ENCODE assay signal across 30 cellular contexts in genomic region chr3:132348531-132348930, GRCh38. TPM values are rescaled to one million over a fixed set of nuclear protein-coding genes. Genes with fewer than 3 reads are reported as not detected.
DNase-seq lines count a peak whose midpoint lies in the region; ATAC-seq, FAIRE-seq and TF ChIP-seq lines count a peak whose summit lies in the region.
"Had no signal": no experiment of that assay in that cellular context is flagged by ENCODE, and none has a peak within 500 bp of the region (broad histone marks: within the 10 kb centered on the region; RNA-seq: fewer than 3 reads in every experiment).

No MANE protein-coding gene starts in this region.

- no peaks in the 10 kb centered on the region for H3K36me3 Mint-ChIP-seq in activated CD4-positive, alpha-beta memory T cell treated with anti-CD3 and anti-CD28 coated beads, Interleukin-2, amount 10 ng/mL, durations not matched to agents 7 days and 5 days (ENCODE audit: low read depth)
- H3K36me3 Mint-ChIP-seq: CD4-positive, alpha-beta memory T cell; CD4-positive, CD25-positive, alpha-beta regulatory T cell; CD8-positive, alpha-beta memory T cell had no signal

- TF ChIP-seq RAD21 in H1 (IDR thresholded peaks at IDR 0.05 in 1 of 2, conservative IDR thresholded peaks at IDR 0.05 in 1 of 2; ENCODE audit: low read depth in 2 of 2, low read length in 2 of 2) = no peak

- no peak overlapping the region for H2BK5ac ChIP-seq in H1 (ENCODE audit: low read depth, low read length)

- H2BK15ac ChIP-seq in H1 (ENCODE audit: low read length) = no peak overlapping the region

- H3K27ac ChIP-seq in VCaP = peak overlapping the region; percentile 100
- H3K27ac ChIP-seq in H1 (ENCODE audit: low read depth, low read length) = no peak overlapping the region
- H3K27ac ChIP-seq in foreskin keratinocyte = no peak overlapping the region
- peak overlapping the region; percentile 39 to 74 for H3K27ac ChIP-seq in prostate gland
- H3K27ac ChIP-seq: BLaER1 had no signal

- H3K4me3 ChIP-seq in H1 (ENCODE audit: extremely low read depth in 1 of 4, insufficient read depth in 2 of 4, low read depth in 3 of 4, low read length in 4 of 4) (no peak overlapping the region), prostate gland (no peak overlapping the region)
- H3K4me3 ChIP-seq: BLaER1, GM12878 had no signal

- no peak overlapping the region for H4K8ac ChIP-seq in H1 (ENCODE audit: extremely low read depth, insufficient read depth, low read length)

- no peaks in the 10 kb centered on the region for H3K36me3 ChIP-seq in H1 (ENCODE audit: control insufficient read depth in 2 of 4, insufficient read depth in 4 of 4, low read length in 3 of 4)
- peaks cover 0 to 12% of the 10 kb centered on the region in 2 donors for H3K36me3 ChIP-seq in prostate gland
- H3K36me3 ChIP-seq: BE2C, BLaER1 had no signal

- H3K4me3 Mint-ChIP-seq in activated CD4-positive, alpha-beta memory T cell treated with anti-CD3 and anti-CD28 coated beads, Interleukin-2, amount 10 ng/mL, durations not matched to agents 7 days and 5 days = no peak overlapping the region
- H3K4me3 Mint-ChIP-seq: CD14-positive monocyte; CD4-positive, alpha-beta memory T cell; CD4-positive, CD25-positive, alpha-beta regulatory T cell; CD8-positive, alpha-beta memory T cell had no signal

- no peak overlapping the region for H3K27ac Mint-ChIP-seq in activated CD4-positive, alpha-beta memory T cell treated with anti-CD3 and anti-CD28 coated beads, Interleukin-2, amount 10 ng/mL, durations not matched to agents 7 days and 5 days
- H3K27ac Mint-ChIP-seq: CD14-positive monocyte; CD4-positive, alpha-beta memory T cell; CD4-positive, CD25-positive, alpha-beta regulatory T cell; CD8-positive, alpha-beta memory T cell had no signal

- POLR2A ChIA-PET in H1 (lab: Charles Lee; ENCODE audit: partially characterized antibody) = interaction anchor here (6.4 kb wide), 1 partner anchor 48 kb away, joined by 32 read pairs; no protein-coding TSS in a partner anchor
- POLR2A ChIA-PET in activated CD4-positive, alpha-beta memory T cell treated with anti-CD3 and anti-CD28 coated beads, Interleukin-2, amount 10 ng/mL, durations not matched to agents 7 days and 5 days (lab: Charles Lee) = no interaction called here

- H3K79me1 ChIP-seq in H1 (ENCODE audit: low read depth, low read length) = no peaks in the 10 kb centered on the region

- H3K23me2 ChIP-seq in H1 (ENCODE audit: low read depth, low read length) = no peaks in the 10 kb centered on the region

- no peak overlapping the region for H3K9ac ChIP-seq in H1 (replicated peaks in 1 of 4; ENCODE audit: extremely low read depth in 1 of 4, low read depth in 3 of 4, low read length in 3 of 4)
- H3K9ac ChIP-seq: BLaER1 had no signal

- no peak overlapping the region for H3K18ac ChIP-seq in H1 (ENCODE audit: extremely low read depth, low read length)

- 0 out of 2 replicates have a peak overlapping the region, but pooled peaks have one; percentile 22 for H2BK12ac ChIP-seq in H1 (ENCODE audit: low read depth, low read length)

- DNase-seq in H1 (ENCODE audit: low read depth in 1 of 2, low spot score in 2 of 2) = no peak
- peak; percentile 35 to 66 for DNase-seq in foreskin keratinocyte
- DNase-seq in prostate gland (ENCODE audit: low spot score) = no peak
- no peak for DNase-seq in omental fat pad (ENCODE audit: low spot score)
- no peak for DNase-seq in activated CD4-positive, alpha-beta memory T cell treated with anti-CD3 and anti-CD28 coated beads, Interleukin-2, amount 10 ng/mL, durations not matched to agents 7 days and 5 days
- no peak for DNase-seq in NCI-H446 (lab: John Stamatoyannopoulos, UW)
- DNase-seq: 8988T; ACHN; BE2C; C1 segment of cervical spinal cord; CD4-positive, alpha-beta memory T cell; CD4-positive, CD25-positive, alpha-beta regulatory T cell; CD8-positive, alpha-beta memory T cell; COR-L47; DMS 273 treated with DMSO at 0.1 percent for 48 hours; DMS153; DMS53; DMS79; DND-41; EL; GDM1 had no signal

- H3K27me3 Mint-ChIP-seq in activated CD4-positive, alpha-beta memory T cell treated with anti-CD3 and anti-CD28 coated beads, Interleukin-2, amount 10 ng/mL, durations not matched to agents 7 days and 5 days = peaks cover under 1% of the 10 kb centered on the region

- no peak overlapping the region for H2BK120ac ChIP-seq in H1 (replicated peaks; ENCODE audit: low read depth, low read length)

- H3K27me3 ChIP-seq in H1 (replicated peaks in 1 of 4; ENCODE audit: control insufficient read depth in 3 of 4, extremely low read depth in 1 of 4, insufficient read depth in 3 of 4, low read length in 3 of 4) (no peaks in the 10 kb centered on the region), foreskin keratinocyte (no peaks in the 10 kb centered on the region), prostate gland (replicated peaks; ENCODE audit: insufficient read depth) (no peaks in the 10 kb centered on the region)
- H3K27me3 ChIP-seq: BE2C, BLaER1 had no signal

- H4K20me1 ChIP-seq in H1 (replicated peaks in 1 of 2; ENCODE audit: control insufficient read depth in 1 of 2, insufficient read depth in 2 of 2, low read length in 2 of 2) = no peaks in the 10 kb centered on the region
- H4K20me1 ChIP-seq: BLaER1 had no signal

- H3K4me2 ChIP-seq in H1 (ENCODE audit: insufficient read depth in 1 of 2, low read depth in 2 of 2, low read length in 2 of 2) = no peak overlapping the region
- H3K4me2 ChIP-seq: BLaER1 had no signal

- H3K23ac ChIP-seq in H1 (ENCODE audit: insufficient read length) = no peak overlapping the region

- H3K56ac ChIP-seq in H1 (replicated peaks; ENCODE audit: insufficient read length, low read depth, low read length) = no peak overlapping the region

- no peak for FAIRE-seq in H1 (lab: Jason Lieb, UNC)
- FAIRE-seq: A204.1, GM12878, GM12892, GM18507 had no signal

- no peak overlapping the region for H2BK20ac ChIP-seq in H1 (ENCODE audit: low read length)

- TF ChIP-seq CTCF in VCaP (conservative IDR thresholded peaks at IDR 0.05) (no peak), H1 (IDR thresholded peaks at IDR 0.05; ENCODE audit: control extremely low read depth in 1 of 3, insufficient read depth in 1 of 3, low read depth in 1 of 3, low read length in 3 of 3) (no peak), foreskin keratinocyte (conservative IDR thresholded peaks at IDR 0.05) (no peak), prostate gland (IDR thresholded peaks at IDR 0.05) (no peak), omental fat pad (IDR thresholded peaks at IDR 0.05) (no peak)

- H3K79me2 ChIP-seq in H1 (ENCODE audit: control insufficient read depth in 1 of 2, insufficient read depth in 2 of 2, low read length in 2 of 2) = no peaks in the 10 kb centered on the region

- intact Hi-C loops in prostate gland (cut with DNase I) = loop anchor here (10.0 kb wide), 1 partner anchor 314 kb away; the partner anchor contains the start of gene CPNE4

- no peak overlapping the region for H2AFZ ChIP-seq in H1 (ENCODE audit: low read length)

- H3K4ac ChIP-seq in H1 (replicated peaks; ENCODE audit: insufficient read length, low read depth, low read length) = no peak overlapping the region

- H3K9me3 ChIP-seq in H1 (ENCODE audit: insufficient read depth in 2 of 2, low read depth in 1 of 2, low read length in 1 of 2) (no peaks in the 10 kb centered on the region), prostate gland (no peaks in the 10 kb centered on the region)
- H3K9me3 ChIP-seq: BE2C, BLaER1 had no signal

- no peak for TF ChIP-seq EP300 in H1 (IDR thresholded peaks at IDR 0.05; ENCODE audit: borderline replicate concordance in 1 of 2, low read depth in 2 of 2, low read length in 2 of 2)

- no peak overlapping the region for H4K91ac ChIP-seq in H1 (replicated peaks; ENCODE audit: insufficient read length, low read length)

- no peak overlapping the region for H2AK5ac ChIP-seq in H1 (ENCODE audit: low read depth, low read length)

- WGBS in H1 (ENCODE audit: extremely low coverage in 1 of 2, insufficient coverage in 1 of 2, insufficient read length in 1 of 2, insufficient replicate concordance in 2 of 2, low coverage in 1 of 2, low lambda C conversion rate in 2 of 2, missing lambda C conversion rate in 1 of 2), 2 experiments = 100% methylated on average over 1 of the region's 1 CpG; no CpG with 5 or more reads in 1 of the 2 experiments
- WGBS in prostate gland = 92% methylated on average over 1 of the region's 1 CpG

- H4K5ac ChIP-seq in H1 (ENCODE audit: insufficient read length, low read depth, low read length) = no peak overlapping the region

- H3K14ac ChIP-seq in H1 (ENCODE audit: insufficient read length) = no peak overlapping the region

- ATAC-seq in foreskin keratinocyte (peak; percentile 18), omental fat pad (ENCODE audit: low FRiP score) (no peak), HG02610 (IDR thresholded peaks at IDR 0.05; ENCODE audit: unreplicated experiment) (no peak)
- ATAC-seq: GM12878 had no signal

- CTCF ChIA-PET in H1 (lab: Charles Lee; ENCODE audit: partially characterized antibody) = interaction anchor here (1.3 to 20.7 kb wide), 8 partner anchors 9 to 138 kb away, joined by 3 to 486 read pairs (median 11); no protein-coding TSS in a partner anchor
- CTCF ChIA-PET in activated CD4-positive, alpha-beta memory T cell treated with anti-CD3 and anti-CD28 coated beads, Interleukin-2, amount 10 ng/mL, durations not matched to agents 7 days and 5 days (lab: Charles Lee) = interaction anchor here (1.2 to 7.5 kb wide), 2 partner anchors 51 to 97 kb away, joined by 3 to 56 read pairs; no protein-coding TSS in a partner anchor

- no peak for TF ChIP-seq POLR2A in H1 (IDR thresholded peaks at IDR 0.05; ENCODE audit: control extremely low read depth in 1 of 2, low read depth in 2 of 2, low read length in 2 of 2)
- TF ChIP-seq POLR2A in prostate gland (IDR thresholded peaks at IDR 0.05) = no peak

- H3K4me1 Mint-ChIP-seq in activated CD4-positive, alpha-beta memory T cell treated with anti-CD3 and anti-CD28 coated beads, Interleukin-2, amount 10 ng/mL, durations not matched to agents 7 days and 5 days = peaks cover 11% of the 10 kb centered on the region

- H3K4me1 ChIP-seq in H1 (replicated peaks in 1 of 4; ENCODE audit: control insufficient read depth in 3 of 4, insufficient read depth in 4 of 4, low read length in 3 of 4) (peaks cover 0 to 16% (median 8%) of the 10 kb centered on the region in 4 experiments; a peak in 3 of 7 replicates), foreskin keratinocyte (peaks cover 22% of the 10 kb centered on the region), prostate gland (replicated peaks) (no peaks in the 10 kb centered on the region)
- H3K4me1 ChIP-seq: BE2C, BLaER1 had no signal

- no peaks in the 10 kb centered on the region for H3K9me3 Mint-ChIP-seq in activated CD4-positive, alpha-beta memory T cell treated with anti-CD3 and anti-CD28 coated beads, Interleukin-2, amount 10 ng/mL, durations not matched to agents 7 days and 5 days
- H3K9me3 Mint-ChIP-seq: CD14-positive monocyte; CD8-positive, alpha-beta memory T cell had no signal

RNA-seq across cellular contexts. Expression of gene ACP3, which starts 31.3 kb away (rescaled TPM):
- total RNA-seq in H1 (2021; fragmentation: NEBNext Ultra II Directional; extraction: Animal tissue kit (Norgen Biotek cat#: 25700)) = 1.2 and 2.4 TPM in 2 replicates
- polyA plus RNA-seq in H1 (2011; rRNA removed) (0.67 and 1.4 TPM in 2 replicates), foreskin keratinocyte (0.12 and 0.21 TPM in 2 replicates)
- 1.00 TPM for polyA plus RNA-seq in H1 (2011; cell fraction: cytosol; rRNA removed)
- polyA plus RNA-seq in H1 (2011; cell fraction: nucleus; rRNA removed) = 1.5 TPM
- polyA plus RNA-seq in H1 (2012, experiment 1 of 2) = 2.1 to 4.3 TPM (median 2.6 TPM) in 4 replicates
- polyA plus RNA-seq in H1 (2012, experiment 2 of 2) = 0.33 TPM
- polyA plus RNA-seq in H1 (2013, experiment 1 of 2) = 3.4 TPM
- polyA plus RNA-seq in H1 (2013, experiment 2 of 2) = 3.1 TPM
- 2.6 and 4.8 TPM in 2 replicates for polyA minus RNA-seq in H1 (2011; rRNA and poly(A)+ RNA removed)
- 0.73 TPM for polyA minus RNA-seq in H1 (2011; cell fraction: cytosol; rRNA and poly(A)+ RNA removed)
- 4.0 TPM for polyA minus RNA-seq in H1 (2011; cell fraction: nucleus; rRNA and poly(A)+ RNA removed)
- total RNA-seq in foreskin keratinocyte (0.21 and 0.78 TPM in 2 replicates), prostate gland (over 10,000 TPM in 1 of 2 donors, 1,000 to 10,000 TPM in 1; 1,778 to 14,359 TPM), omental fat pad (1 to 10 TPM; 2.0 to 4.6 (median 4.2) TPM)
- not detected for total RNA-seq in activated CD4-positive, alpha-beta memory T cell treated with anti-CD3 and anti-CD28 coated beads, Interleukin-2, amount 10 ng/mL, durations not matched to agents 7 days and 5 days
- total RNA-seq: CD4-positive, alpha-beta memory T cell; CD4-positive, CD25-positive, alpha-beta regulatory T cell; CD8-positive, alpha-beta memory T cell; G401; GM12878 had no signal
- polyA plus RNA-seq: CD4-positive, alpha-beta memory T cell; CD4-positive, CD25-positive, alpha-beta regulatory T cell; CD8-positive, alpha-beta memory T cell had no signal

Comparison
In these comparisons a context has a peak if more than half of its experiments do, and no peak if none do; other contexts are left out.
1. H3K27ac ChIP-seq: peak in VCaP (single experiment) and prostate gland (2 of 2); none in H1 (single experiment) and foreskin keratinocyte (single experiment).
2. DNase-seq: peak in foreskin keratinocyte (2 of 2); none in H1 (0 of 2), prostate gland (single experiment), omental fat pad (single experiment), activated CD4-positive, alpha-beta memory T cell treated with anti-CD3 and anti-CD28 coated beads, Interleukin-2, amount 10 ng/mL, durations not matched to agents 7 days and 5 days (single experiment) and NCI-H446 (0 of 2).
3. RNA of gene ACP3, which starts 31.3 kb away (total RNA-seq): 1,778 to 14,359 TPM in prostate gland; 2.0 to 4.6 TPM in omental fat pad, 1.2 to 2.4 TPM in H1, 0.21 to 0.78 TPM in foreskin keratinocyte and not detected in activated CD4-positive, alpha-beta memory T cell treated with anti-CD3 and anti-CD28 coated beads, Interleukin-2, amount 10 ng/mL, durations not matched to agents 7 days and 5 days; every median in the first group is over 100 times any median in the second.